6 cellular contexts compared by ENCODE assay signal in genomic region chr12:80249581-80249980, GRCh38.
A peak's percentile ranks its signal among the peaks of the same experiment; 100 is the strongest.
DNase-seq lines count a peak whose midpoint lies in the region; ATAC-seq and TF ChIP-seq lines count a peak whose summit lies in the region.
"Not testable (repeated sequence)": the region's sequence is repeated elsewhere in the genome, so short reads cannot be mapped to it uniquely, and the experiment has no call there.

No MANE protein-coding gene starts in this region.

- H3K4me3 Mint-ChIP-seq in endodermal cell (peak overlapping the region; percentile 59), mesothelial cell of epicardium (peak overlapping the region; percentile 46), osteocyte (ENCODE audit: unreplicated experiment) (peak overlapping the region; percentile 50)

- peak overlapping the region; percentile 68 for H3K9ac ChIP-seq in HUES48 (ENCODE audit: low read depth, low read length)
- H3K9ac ChIP-seq in endodermal cell (ENCODE audit: extremely low read depth, low read length, poor library complexity, severe bottlenecking) = not testable (repeated sequence)

- H3K27ac Mint-ChIP-seq in endodermal cell = peak overlapping the region; percentile 96
- not testable (repeated sequence) for H3K27ac Mint-ChIP-seq in mesothelial cell of epicardium; osteocyte (ENCODE audit: unreplicated experiment)

- TF ChIP-seq CTCF in RWPE2 (IDR thresholded peaks at IDR 0.05; ENCODE audit: poor library complexity, severe bottlenecking); endodermal cell (conservative IDR thresholded peaks at IDR 0.05); mesothelial cell of epicardium (IDR thresholded peaks at IDR 0.05; ENCODE audit: unreplicated experiment); osteocyte (IDR thresholded peaks at IDR 0.05): not testable (repeated sequence)

- not testable (repeated sequence) for H3K27me3 ChIP-seq in HUES48 (ENCODE audit: control insufficient read depth, insufficient read depth, low read length); RWPE2 (ENCODE audit: insufficient read depth, poor library complexity, severe bottlenecking); endodermal cell (ENCODE audit: control insufficient read depth, insufficient read depth, low read length, poor library complexity, severe bottlenecking)

- WGBS in endodermal cell (ENCODE audit: insufficient coverage in 1 of 2, insufficient read length in 1 of 2), 2 experiments = 59 to 89% methylated on average over 10 to 20 of the region's 20 CpGs

- peaks cover 15% of the 10 kb centered on the region for H3K4me1 Mint-ChIP-seq in endodermal cell
- not testable (repeated sequence) for H3K4me1 Mint-ChIP-seq in mesothelial cell of epicardium; osteocyte (ENCODE audit: unreplicated experiment)

- not testable (repeated sequence) for H3K9me3 ChIP-seq in HUES48 (ENCODE audit: control insufficient read depth, insufficient read depth, low read length); RWPE2 (ENCODE audit: severe bottlenecking); endodermal cell (ENCODE audit: control insufficient read depth, low read length)

- not testable (repeated sequence) for H3K27ac ChIP-seq in HUES48 (ENCODE audit: low read depth, low read length); RWPE2 (ENCODE audit: poor library complexity, severe bottlenecking); endodermal cell (ENCODE audit: low read depth, low read length)

- not testable (repeated sequence) for DNase-seq in RWPE2 (ENCODE audit: low spot score); mesothelial cell of epicardium (ENCODE audit: low spot score in 2 of 2, unreplicated experiment in 2 of 2); osteocyte (ENCODE audit: extremely low spot score, unreplicated experiment)
- peak; percentile 70 for DNase-seq in endodermal cell

- H3K9me3 Mint-ChIP-seq in endodermal cell; mesothelial cell of epicardium; osteocyte (ENCODE audit: unreplicated experiment): not testable (repeated sequence)

- not testable (repeated sequence) for H3K27me3 Mint-ChIP-seq in endodermal cell (ENCODE audit: insufficient read depth); mesothelial cell of epicardium (ENCODE audit: low read depth); osteocyte (ENCODE audit: unreplicated experiment)

- H3K4me1 ChIP-seq in HUES48 (ENCODE audit: control insufficient read depth, insufficient read depth, low read length); RWPE2 (ENCODE audit: insufficient read depth, poor library complexity, severe bottlenecking): not testable (repeated sequence)
- H3K4me1 ChIP-seq in endodermal cell (ENCODE audit: control insufficient read depth, insufficient read depth, low read length) = peaks cover 15% of the 10 kb centered on the region

- H3K4me3 ChIP-seq in HUES48 (ENCODE audit: low read depth, low read length) = peak overlapping the region; percentile 56; the same call in 1 of the 2 replicates
- peak overlapping the region; percentile 17 for H3K4me3 ChIP-seq in RWPE2 (ENCODE audit: severe bottlenecking)
- H3K4me3 ChIP-seq in endodermal cell (ENCODE audit: low read length) = not testable (repeated sequence)
- H3K4me3 ChIP-seq in iPS-11a (ENCODE audit: low read depth, low read length) = peak overlapping the region; percentile 30

- H3K36me3 Mint-ChIP-seq in endodermal cell (ENCODE audit: low read depth); mesothelial cell of epicardium; osteocyte (ENCODE audit: unreplicated experiment): not testable (repeated sequence)

- not testable (repeated sequence) for H3K36me3 ChIP-seq in HUES48 (ENCODE audit: control insufficient read depth, insufficient read depth, low read length); RWPE2 (ENCODE audit: low read depth); endodermal cell (ENCODE audit: control insufficient read depth, insufficient read depth, low read length)

- not testable (repeated sequence) for ATAC-seq in RWPE2 (ENCODE audit: low read depth)
